In genomic region chr20:36645353-36645752, GRCh38 we compare ENCODE assay signal across 14 cellular contexts. TPM values are rescaled to one million over a fixed set of nuclear protein-coding genes. Genes with fewer than 3 reads are reported as not detected.
DNase-seq lines count a peak whose midpoint lies in the region; ATAC-seq, FAIRE-seq and TF ChIP-seq lines count a peak whose summit lies in the region.
"Had no signal": no experiment of that assay in that cellular context is flagged by ENCODE, and none has a peak within 500 bp of the region (broad histone marks: within the 10 kb centered on the region; RNA-seq: fewer than 3 reads in every experiment).

No MANE protein-coding gene starts in this region.

- H3K4me1 Mint-ChIP-seq in CD4-positive, alpha-beta T cell (ENCODE audit: low read depth): peaks cover 64% of the 10 kb centered on the region

- 93% methylated on average over 7 of the region's 7 CpGs for whole genome bisulfite sequencing in GM12878 (ENCODE audit: insufficient coverage, insufficient replicate concordance, low lambda C conversion rate, missing lambda C conversion rate)
- no CpG with 5 or more reads among the region's 7 CpGs for WGBS in neuronal stem cell (ENCODE audit: extremely low coverage in 2 of 2, insufficient read length in 2 of 2, insufficient replicate concordance in 1 of 2), 2 donors
- WGBS in adrenal gland, 4 donors: 80 to 97% (median 93%) methylated on average over 5 to 7 of the region's 7 CpGs

- no peaks in the 10 kb centered on the region for H3K27me3 Mint-ChIP-seq in CD4-positive, alpha-beta T cell

- no peaks in the 10 kb centered on the region for H3K27me3 ChIP-seq in CD4-positive, alpha-beta T cell (ENCODE audit: control insufficient read depth, insufficient read depth, low read length)
- H3K27me3 ChIP-seq in GM12878 (replicated peaks in 1 of 2; ENCODE audit: control insufficient read depth in 2 of 2, insufficient read depth in 2 of 2, low read length in 1 of 2): no peaks in the 10 kb centered on the region
- H3K27me3 ChIP-seq in neuronal stem cell (ENCODE audit: control insufficient read depth in 3 of 3, insufficient read depth in 3 of 3, low read depth in 1 of 3, low read length in 3 of 3): no peaks in the 10 kb centered on the region
- H3K27me3 ChIP-seq in adrenal gland: no peaks in the 10 kb centered on the region
- no peaks in the 10 kb centered on the region for H3K27me3 ChIP-seq in uterus
- H3K27me3 ChIP-seq: pancreas had no signal

- TF ChIP-seq CTCF in CD4-positive, alpha-beta T cell (IDR thresholded peaks at IDR 0.05): no peak
- TF ChIP-seq CTCF in GM12878 (IDR thresholded peaks at IDR 0.05 in 2 of 3, conservative IDR thresholded peaks at IDR 0.05 in 1 of 3; ENCODE audit: control insufficient read depth in 2 of 3, extremely low read depth in 1 of 3, insufficient read depth in 1 of 3, low read depth in 3 of 3, low read length in 3 of 3): no peak
- no peak for TF ChIP-seq CTCF in adrenal gland (IDR thresholded peaks at IDR 0.05)
- no peak for TF ChIP-seq CTCF in uterus (IDR thresholded peaks at IDR 0.05)

- no peak overlapping the region for H2AFZ ChIP-seq in GM12878 (ENCODE audit: control insufficient read depth, low read depth, low read length)
- H2AFZ ChIP-seq in neuronal stem cell (ENCODE audit: low read length): no peak overlapping the region

- CTCF ChIA-PET in CD4-positive, alpha-beta T cell (lab: Charles Lee): interaction anchor here (1.0 to 2.8 kb wide), 4 partner anchors 32 to 53 kb away, joined by 4 to 15 read pairs (median 5); partner anchors contain the start of gene RAB5IF
- CTCF ChIA-PET in GM12878 (lab: Yijun Ruan, JAX): interaction anchor here (0.9 to 1.7 kb wide), 7 partner anchors 10 to 243 kb away, joined by 3 to 7 read pairs (median 5); no protein-coding TSS in a partner anchor

- SMC1A ChIA-PET in GM12878 (lab: Charles Lee; ENCODE audit: uncharacterized antibody, unreplicated experiment): interaction anchor here (1.1 kb wide), 1 partner anchor 32 kb away, joined by 3 read pairs; no protein-coding TSS in a partner anchor

- H2BK12ac ChIP-seq in neuronal stem cell (ENCODE audit: low read length): no peak overlapping the region

- peak overlapping the region; percentile 64 for H3K27ac ChIP-seq in CD4-positive, alpha-beta T cell (ENCODE audit: low read depth, low read length)
- H3K27ac ChIP-seq in KOPT-K1 (ENCODE audit: low read depth, low read length, poor library complexity, severe bottlenecking) (peak overlapping the region; percentile 92), GM12878 (ENCODE audit: control insufficient read depth, insufficient read depth) (no peak overlapping the region), neuronal stem cell (replicated peaks; ENCODE audit: low read length) (no peak overlapping the region), adrenal gland (no peak overlapping the region), uterus (no peak overlapping the region)
- H3K27ac ChIP-seq: pancreas, thoracic aorta had no signal

- ATAC-seq in CD4-positive, alpha-beta T cell (ENCODE audit: poor library complexity): no peak
- ATAC-seq in GM12878 (no peak), GM21526 (IDR thresholded peaks at IDR 0.05; ENCODE audit: low FRiP score, unreplicated experiment) (no peak)

- no peaks in the 10 kb centered on the region for H3K79me2 ChIP-seq in GM12878 (ENCODE audit: control insufficient read depth, insufficient read depth, low read length)

- no peaks in the 10 kb centered on the region for H3K9me3 Mint-ChIP-seq in CD4-positive, alpha-beta T cell

- H3K4me1 ChIP-seq in GM12878 (ENCODE audit: control insufficient read depth, insufficient read depth, low read length) (peaks cover 16% of the 10 kb centered on the region), neuronal stem cell (ENCODE audit: control insufficient read depth in 2 of 2, insufficient read depth in 1 of 2, low read depth in 1 of 2, low read length in 2 of 2) (peaks cover 4 to 29% of the 10 kb centered on the region in 2 donors), adrenal gland (replicated peaks in 1 of 2) (no peaks in the 10 kb centered on the region), uterus (no peaks in the 10 kb centered on the region)
- H3K4me1 ChIP-seq: pancreas had no signal

- RAD21 ChIA-PET in GM12878 (lab: Charles Lee; ENCODE audit: unreplicated experiment): interaction anchor here (1.0 kb wide), 1 partner anchor 35 kb away, joined by 3 read pairs; no protein-coding TSS in a partner anchor

- H4K91ac ChIP-seq in neuronal stem cell (ENCODE audit: low read depth, low read length, poor library complexity): no peak overlapping the region

- peaks cover 42% of the 10 kb centered on the region for H3K36me3 Mint-ChIP-seq in CD4-positive, alpha-beta T cell (ENCODE audit: low read depth)

- no TSS peak for BruUV-seq in GM12878 (replicated peaks; lab: Mats Ljungman, UMichigan)

- H3K4ac ChIP-seq in neuronal stem cell (ENCODE audit: low read length): no peak overlapping the region

- H2BK15ac ChIP-seq in neuronal stem cell (ENCODE audit: low read length): peak overlapping the region; percentile 10

- in situ Hi-C loops in GM12878 (cut with MboI): no loop called here

- no peak overlapping the region for H2BK120ac ChIP-seq in neuronal stem cell (ENCODE audit: low read depth, low read length)

- DNase-seq in CD4-positive, alpha-beta T cell: no peak
- no peak for DNase-seq in GM12878 (ENCODE audit: low read depth, low spot score)
- no peak for DNase-seq in neuronal stem cell (ENCODE audit: low spot score)
- no peak for DNase-seq in adrenal gland
- no peak for DNase-seq in GM19240 (ENCODE audit: insufficient read length, low spot score)
- no peak for DNase-seq in uterus
- DNase-seq: C1 segment of cervical spinal cord, NCI-H2029, NCI-H524 treated with DMSO at 0.1 percent for 48 hours, pancreas had no signal

- no peaks in the 10 kb centered on the region for H3K9me3 ChIP-seq in CD4-positive, alpha-beta T cell (ENCODE audit: control insufficient read depth, low read length)
- H3K9me3 ChIP-seq in KOPT-K1 (ENCODE audit: insufficient read depth, low read length, poor library complexity, severe bottlenecking) (no peaks in the 10 kb centered on the region), GM12878 (replicated peaks; ENCODE audit: control insufficient read depth, insufficient read depth, low read length) (no peaks in the 10 kb centered on the region), neuronal stem cell (replicated peaks in 1 of 2; ENCODE audit: control insufficient read depth in 2 of 2, insufficient read depth in 1 of 2, low read depth in 1 of 2, low read length in 2 of 2) (no peaks in the 10 kb centered on the region), adrenal gland (replicated peaks in 1 of 3) (no peaks in the 10 kb centered on the region), uterus (no peaks in the 10 kb centered on the region)
- H3K9me3 ChIP-seq: pancreas, thoracic aorta had no signal

- intact Hi-C loops in CD4-positive, alpha-beta T cell (cut with DNase I, micrococcal nuclease): loop anchor here (2.0 kb wide), 3 partner anchors 15 to 41 kb away; partner anchors contain the start of gene RAB5IF (in 1 of the 2)
- intact Hi-C loops in GM12878 (cut with micrococcal nuclease; ENCODE audit: unreplicated experiment) (no loop called here), adrenal gland (cut with DNase I) (no loop called here), uterus (cut with DNase I; ENCODE audit: low total_unique reads) (no loop called here)

- H3K18ac ChIP-seq in neuronal stem cell (ENCODE audit: low read length): no peak overlapping the region

- H3K79me1 ChIP-seq in neuronal stem cell (ENCODE audit: low read depth, low read length): no peaks in the 10 kb centered on the region

- no peak for TF ChIP-seq RAD21 in GM12878 (IDR thresholded peaks at IDR 0.05; ENCODE audit: insufficient read depth, low read depth, low read length)

- no peak for FAIRE-seq in GM12878 (lab: Jason Lieb, UNC)
- FAIRE-seq: pancreas had no signal

- TF ChIP-seq POLR2A in GM12878 (IDR thresholded peaks at IDR 0.05; ENCODE audit: low read depth, low read length): no peak
- TF ChIP-seq POLR2A in adrenal gland (IDR thresholded peaks at IDR 0.05): no peak
- no peak for TF ChIP-seq POLR2A in uterus (IDR thresholded peaks at IDR 0.05)

- no peak overlapping the region for H3K23ac ChIP-seq in neuronal stem cell (ENCODE audit: low read depth, low read length, poor library complexity)

- POLR2A ChIA-PET in CD4-positive, alpha-beta T cell (lab: Charles Lee): interaction anchor here (0.6 to 4.2 kb wide), 18 partner anchors 9 to 691 kb away, joined by 3 to 38 read pairs (median 3); partner anchors contain the start of genes DSN1, RAB5IF, SCAND1 and TGIF2
- POLR2A ChIA-PET in GM12878 (lab: Charles Lee): no interaction called here

- H3K9ac ChIP-seq in GM12878 (ENCODE audit: control insufficient read depth, insufficient read depth, low read length): no peak overlapping the region
- H3K9ac ChIP-seq in neuronal stem cell (ENCODE audit: low read depth, low read length, poor library complexity): no peak overlapping the region

- no peak for TF ChIP-seq EP300 in GM12878 (IDR thresholded peaks at IDR 0.05; ENCODE audit: borderline replicate concordance in 1 of 2, control insufficient read depth in 1 of 2, low read depth in 2 of 2, low read length in 2 of 2)

- H4K20me1 ChIP-seq in GM12878 (ENCODE audit: control insufficient read depth, insufficient read depth): no peaks in the 10 kb centered on the region

- H2AK5ac ChIP-seq in neuronal stem cell (ENCODE audit: low read depth, low read length): peak overlapping the region; percentile 77

- H3K4me2 ChIP-seq in GM12878 (ENCODE audit: control insufficient read depth, insufficient read depth) (peak overlapping the region; percentile 49; the same call in 1 of the 2 replicates), neuronal stem cell (ENCODE audit: insufficient read depth, low read length, poor library complexity, severe bottlenecking) (no peak overlapping the region)

- H3K4me3 ChIP-seq in GM12878: no peak overlapping the region
- no peak overlapping the region for H3K4me3 ChIP-seq in neuronal stem cell (ENCODE audit: low read length in 2 of 2)
- H3K4me3 ChIP-seq in adrenal gland: no peak overlapping the region
- H3K4me3 ChIP-seq in uterus: no peak overlapping the region
- H3K4me3 ChIP-seq: pancreas, thoracic aorta had no signal

- H4K8ac ChIP-seq in neuronal stem cell (ENCODE audit: low read depth, low read length): no peak overlapping the region

- peak overlapping the region; percentile 98 for H3K4me3 Mint-ChIP-seq in CD4-positive, alpha-beta T cell

- H3K14ac ChIP-seq in neuronal stem cell (ENCODE audit: low read length): no peak overlapping the region

- H3K27ac Mint-ChIP-seq in CD4-positive, alpha-beta T cell: peak overlapping the region; percentile 97

- H2BK5ac ChIP-seq in neuronal stem cell (ENCODE audit: low read length): no peak overlapping the region

- H3K36me3 ChIP-seq in KOPT-K1 (ENCODE audit: insufficient read depth, low read length) (peaks cover 31% of the 10 kb centered on the region), GM12878 (ENCODE audit: control insufficient read depth in 2 of 2, insufficient read depth in 2 of 2, low read length in 1 of 2) (no peaks in the 10 kb centered on the region), neuronal stem cell (replicated peaks in 1 of 2; ENCODE audit: control insufficient read depth in 2 of 2, insufficient read depth in 2 of 2, low read length in 2 of 2) (no peaks in the 10 kb centered on the region), adrenal gland (replicated peaks in 1 of 2) (no peaks in the 10 kb centered on the region), uterus (no peaks in the 10 kb centered on the region)
- H3K36me3 ChIP-seq: pancreas, thoracic aorta had no signal

RNA-seq across cellular contexts. Expression of gene SLA2, which starts 0.6 kb away (rescaled TPM):
- 10 to 100 TPM; 19.9 to 21.3 TPM for total RNA-seq in CD4-positive, alpha-beta T cell
- total RNA-seq in GM12878 (2013; cell fraction: nucleolus; rRNA removed): 0.66 and 0.86 TPM in 2 replicates
- total RNA-seq in GM12878 (2014; rRNA removed): 1.9 and 2.1 TPM in 2 replicates
- 2.0 and 2.2 TPM in 2 replicates for total RNA-seq in GM12878 (2014; rRNA removed; fragmentation: Illumina TruSeq; extraction: Trizol)
- 1.7 and 2.1 TPM in 2 replicates for total RNA-seq in GM12878 (2021)
- 0.28 TPM for polyA plus RNA-seq in GM12878 (2011; ENCODE audit: low read depth)
- 0.13 and 0.29 TPM in 2 replicates for polyA plus RNA-seq in GM12878 (2011; rRNA removed)
- 0.33 and 0.50 TPM in 2 replicates for polyA plus RNA-seq in GM12878 (2011; cell fraction: cytosol; rRNA removed)
- polyA plus RNA-seq in GM12878 (2011; cell fraction: nucleus; rRNA removed): 0.27 and 0.28 TPM in 2 replicates
- 0.36 and 0.50 TPM in 2 replicates for polyA plus RNA-seq in GM12878 (2012)
- 2.3 and 3.1 TPM in 2 replicates for polyA plus RNA-seq in GM12878 (2014; fragmentation: Illumina TruSeq; extraction: Trizol)
- polyA plus RNA-seq in GM12878 (2014; fragmentation: Nextera tagmentation; extraction: Ambion mirVana): under 1 TPM; 0.35 to 0.79 TPM
- 2.7 and 3.3 TPM in 2 replicates for polyA plus RNA-seq in GM12878 (2014; rRNA removed)
- under 1 TPM; 0.47 to 0.88 TPM for polyA plus RNA-seq in GM12878 (2016; fragmentation: Nextera tagmentation; extraction: Ambion mirVana)
- 0.22 and 0.31 TPM in 2 replicates for polyA minus RNA-seq in GM12878 (2011; rRNA and poly(A)+ RNA removed)
- polyA minus RNA-seq in GM12878 (2011; cell fraction: cytosol; rRNA and poly(A)+ RNA removed): not detected in 2 replicates
- 0.24 TPM in 1 of 2 replicates, not detected in the other for polyA minus RNA-seq in GM12878 (2011; cell fraction: nucleus; rRNA and poly(A)+ RNA removed)
- polyA plus RNA-seq in neuronal stem cell (2013, experiment 1 of 2): 0.10 TPM
- polyA plus RNA-seq in neuronal stem cell (2013, experiment 2 of 2): 0.08 TPM
- 1 to 10 TPM in 1 of 8 donors, under 1 TPM in 7; 0.12 to 1.1 (median 0.39) TPM for total RNA-seq in adrenal gland
- under 1 TPM; 0.18 to 0.72 (median 0.51) TPM for polyA plus RNA-seq in adrenal gland
- total RNA-seq in uterus: under 1 TPM in 2 of 4 donors, not detected in 2; 0.14 to 0.88 TPM
- total RNA-seq: RPMI7951 had no signal

RNA-seq across cellular contexts. Expression of gene RAB5IF, which starts 39.8 kb away (rescaled TPM):
- 10 to 100 TPM; 62.6 to 74.8 TPM for total RNA-seq in CD4-positive, alpha-beta T cell
- 15.9 and 18.4 TPM in 2 replicates for total RNA-seq in GM12878 (2013; cell fraction: nucleolus; rRNA removed)
- total RNA-seq in GM12878 (2014; rRNA removed): 85.3 and 94.7 TPM in 2 replicates
- 79.8 and 82.5 TPM in 2 replicates for total RNA-seq in GM12878 (2014; rRNA removed; fragmentation: Illumina TruSeq; extraction: Trizol)
- total RNA-seq in GM12878 (2021): 94.4 and 98.8 TPM in 2 replicates
- 94.3 TPM for polyA plus RNA-seq in GM12878 (2011; ENCODE audit: low read depth)
- 140 and 147 TPM in 2 replicates for polyA plus RNA-seq in GM12878 (2011; rRNA removed)
- polyA plus RNA-seq in GM12878 (2011; cell fraction: cytosol; rRNA removed): 117 and 123 TPM in 2 replicates
- polyA plus RNA-seq in GM12878 (2011; cell fraction: nucleus; rRNA removed): 63.1 and 68.7 TPM in 2 replicates
- 53.8 and 69.0 TPM in 2 replicates for polyA plus RNA-seq in GM12878 (2012)
- 83.1 and 88.7 TPM in 2 replicates for polyA plus RNA-seq in GM12878 (2014; fragmentation: Illumina TruSeq; extraction: Trizol)
- 10 to 100 TPM; 19.4 to 62.9 TPM for polyA plus RNA-seq in GM12878 (2014; fragmentation: Nextera tagmentation; extraction: Ambion mirVana)
- 114 and 119 TPM in 2 replicates for polyA plus RNA-seq in GM12878 (2014; rRNA removed)
- polyA plus RNA-seq in GM12878 (2016; fragmentation: Nextera tagmentation; extraction: Ambion mirVana): 100 to 1,000 TPM; 243 to 246 TPM
- polyA minus RNA-seq in GM12878 (2011; rRNA and poly(A)+ RNA removed): 41.8 and 45.5 TPM in 2 replicates
- 20.6 and 25.0 TPM in 2 replicates for polyA minus RNA-seq in GM12878 (2011; cell fraction: cytosol; rRNA and poly(A)+ RNA removed)
- polyA minus RNA-seq in GM12878 (2011; cell fraction: nucleus; rRNA and poly(A)+ RNA removed): 10.2 and 15.5 TPM in 2 replicates
- 78.3 TPM for polyA plus RNA-seq in neuronal stem cell (2013, experiment 1 of 2)
- polyA plus RNA-seq in neuronal stem cell (2013, experiment 2 of 2): 76.5 TPM
- total RNA-seq in adrenal gland: 100 to 1,000 TPM in 3 of 8 donors, 10 to 100 TPM in 5; 54.9 to 144 (median 86.9) TPM
- 100 to 1,000 TPM in 1 of 3 donors, 10 to 100 TPM in 2; 44.9 to 159 (median 59.3) TPM for polyA plus RNA-seq in adrenal gland
- 10 to 100 TPM; 12.8 to 37.7 (median 28.5) TPM for total RNA-seq in uterus

Comparison
In these comparisons a context has a peak if more than half of its experiments do, and no peak if none do; other contexts are left out.
1. H3K27ac ChIP-seq: peak in CD4-positive, alpha-beta T cell (single experiment) and KOPT-K1 (single experiment); none in GM12878 (single experiment), neuronal stem cell (single experiment), adrenal gland (0 of 5) and uterus (0 of 2).
2. RNA of gene SLA2, which starts 0.6 kb away (total RNA-seq): 19.9 to 21.3 TPM in CD4-positive, alpha-beta T cell; 0.66 to 2.2 TPM in GM12878, 0.12 to 1.1 TPM in adrenal gland and 0.14 to 0.88 TPM in uterus; every median in the first group is over 4 times any median in the second.
3. intact Hi-C loops: an anchor here in CD4-positive, alpha-beta T cell (2.0 kb wide); none called in GM12878, adrenal gland and uterus.